Comparison of ENCODE assay signal across 16 cellular contexts in the genomic region with DNA sequence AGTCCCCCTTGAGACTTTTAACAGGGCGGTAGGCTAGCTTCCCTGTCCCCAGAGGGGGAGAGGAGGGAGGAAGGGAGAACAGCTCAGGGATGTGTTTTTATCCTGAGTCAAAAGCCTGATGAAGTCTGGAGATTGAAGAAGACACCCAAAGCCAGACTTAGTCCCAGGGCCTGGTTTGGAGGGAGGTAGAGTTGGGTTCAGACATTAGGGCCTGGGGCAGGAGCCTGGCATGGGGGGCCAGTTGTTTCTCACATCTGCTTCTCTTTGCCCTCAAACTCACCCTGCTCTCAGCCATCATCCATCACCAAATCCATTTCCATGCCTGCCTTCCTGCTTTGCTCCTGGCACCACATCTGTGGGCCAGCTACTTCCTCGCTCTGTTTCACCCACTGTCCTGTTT.
"Had no signal": no experiment of that assay in that cellular context is flagged by ENCODE, and none has a peak within 500 bp of the region (broad histone marks: within the 10 kb centered on the region; RNA-seq: fewer than 3 reads in every experiment).

No MANE protein-coding gene starts in this region.

- H3K27ac ChIP-seq: upper lobe of right lung had no signal

- H3K27ac Mint-ChIP-seq: activated naive CD4-positive, alpha-beta T cell treated with anti-CD3 and anti-CD28 coated beads for 36 hours; nephron; stimulated activated naive CD8-positive, alpha-beta T cell treated with anti-CD3 and anti-CD28 coated beads, Interleukin-15, Interleukin-2, amounts not matched to agents 100 ng/mL and 50 ng/mL, for 24 hours had no signal

- H3K36me3 ChIP-seq: colonic mucosa, upper lobe of right lung had no signal

- H3K27me3 Mint-ChIP-seq: central memory CD8-positive, alpha-beta T cell; stimulated activated naive CD8-positive, alpha-beta T cell treated with anti-CD3 and anti-CD28 coated beads, Interleukin-15, Interleukin-2, amounts not matched to agents 100 ng/mL and 50 ng/mL, for 24 hours had no signal

- H3K27me3 ChIP-seq: colonic mucosa had no signal

- H3K4me3 Mint-ChIP-seq: activated naive CD4-positive, alpha-beta T cell treated with anti-CD3 and anti-CD28 coated beads for 36 hours; activated T-cell treated with anti-CD3 and anti-CD28 coated beads, Interleukin-2, amount 50 U/mL, for 4 hours; central memory CD8-positive, alpha-beta T cell; stimulated activated naive CD8-positive, alpha-beta T cell treated with anti-CD3 and anti-CD28 coated beads, Interleukin-15, Interleukin-2, amounts not matched to agents 100 ng/mL and 50 ng/mL, for 24 hours had no signal

- FAIRE-seq: endometrium had no signal

- H3K9me3 Mint-ChIP-seq: activated naive CD4-positive, alpha-beta T cell treated with anti-CD3 and anti-CD28 coated beads for 36 hours; activated T-cell treated with anti-CD3 and anti-CD28 coated beads, Interleukin-2, amount 50 U/mL, for 4 hours; central memory CD8-positive, alpha-beta T cell; stimulated activated naive CD8-positive, alpha-beta T cell treated with anti-CD3 and anti-CD28 coated beads, Interleukin-15, Interleukin-2, amounts not matched to agents 100 ng/mL and 50 ng/mL, for 24 hours had no signal

- H3K9me3 ChIP-seq: colonic mucosa, upper lobe of right lung had no signal

- H3K4me3 ChIP-seq: colonic mucosa, skin epidermis, upper lobe of right lung had no signal

- H3K4me1 ChIP-seq: colonic mucosa had no signal

- ATAC-seq: activated T-cell treated with anti-CD3 and anti-CD28 coated beads, Interleukin-2, amount 50 U/mL, for 4 hours; upper lobe of right lung had no signal

- DNase-seq: activated CD4-positive, alpha-beta T cell treated with anti-CD3 and anti-CD28 coated beads, Interleukin-2, amount 50 U/mL, for 1 hour; activated CD4-positive, CD25-positive, alpha-beta regulatory T cell treated with anti-CD3 and anti-CD28 coated beads, Interleukin-2, amount 50 U/mL, for 72 hours; activated CD8-positive, alpha-beta memory T cell treated with anti-CD3 and anti-CD28 coated beads, Interleukin-2, amount 50 U/mL, for 4 hours; activated naive CD4-positive, alpha-beta T cell treated with anti-CD3 and anti-CD28 coated beads for 36 hours; activated T-cell treated with anti-CD3 and anti-CD28 coated beads, Interleukin-2, amount 50 U/mL, for 4 hours; anterior cingulate cortex; colonic mucosa; mesenchymal stem cell; posterior cingulate gyrus; retina; upper lobe of right lung had no signal
